Comparison of ENCODE assay signal across 22 cellular contexts in genomic region chr12:122385171-122386041, GRCh38. TPM values are rescaled to one million over a fixed set of nuclear protein-coding genes. Genes with fewer than 3 reads are reported as not detected.
DNase-seq lines count a peak whose midpoint lies in the region; ATAC-seq and TF ChIP-seq lines count a peak whose summit lies in the region.
"Had no signal": no experiment of that assay in that cellular context is flagged by ENCODE, and none has a peak within 500 bp of the region (broad histone marks: within the 10 kb centered on the region; RNA-seq: fewer than 3 reads in every experiment).

No MANE protein-coding gene starts in this region.

- no peak for ATAC-seq in HG02884 (IDR thresholded peaks at IDR 0.05; ENCODE audit: unreplicated experiment)
- no peak for ATAC-seq in stimulated activated naive CD8-positive, alpha-beta T cell treated with anti-CD3 and anti-CD28 coated beads, Interleukin-15, amount 100 ng/mL, for 72 hours
- ATAC-seq: HepG2, Right ventricle myocardium inferior had no signal

- DNase-seq in H7 (peak; percentile 41), ascending aorta (ENCODE audit: low spot score in 2 of 2) (no peak), neural crest cell (ENCODE audit: low read depth, low spot score) (no peak), SKM-1 (lab: John Stamatoyannopoulos, UW; ENCODE audit: unreplicated experiment) (no peak), NCI-H748 treated with DMSO at 0.1 percent for 48 hours (lab: John Stamatoyannopoulos, UW) (no peak)
- no peak for DNase-seq in stimulated activated naive CD8-positive, alpha-beta T cell treated with anti-CD3 and anti-CD28 coated beads, Interleukin-15, amount 100 ng/mL, for 72 hours
- DNase-seq: C1 segment of cervical spinal cord, DMS 273 treated with DMSO at 0.1 percent for 48 hours, GDM1, NCI-H1092, NCI-H146, NCI-H2081 treated with DMSO at 0.1 percent for 48 hours, NCI-H2227 treated with DMSO at 0.1 percent for 48 hours, NCI-H524, Peyer's patch had no signal

- peaks cover 20% of the 10 kb centered on the region for H3K4me1 Mint-ChIP-seq in neural crest cell
- no peaks in the 10 kb centered on the region for H3K4me1 Mint-ChIP-seq in stimulated activated naive CD8-positive, alpha-beta T cell treated with anti-CD3 and anti-CD28 coated beads, Interleukin-15, amount 100 ng/mL, for 72 hours

- no peaks in the 10 kb centered on the region for H3K9me3 ChIP-seq in ascending aorta
- H3K9me3 ChIP-seq: HAP-1, Peyer's patch had no signal

- H3K27ac Mint-ChIP-seq in neural crest cell (ENCODE audit: unreplicated experiment) = peak overlapping the region; percentile 47
- H3K27ac Mint-ChIP-seq in stimulated activated naive CD8-positive, alpha-beta T cell treated with anti-CD3 and anti-CD28 coated beads, Interleukin-15, amount 100 ng/mL, for 72 hours = no peak overlapping the region

- H3K27ac ChIP-seq in 22Rv1 (peak overlapping the region; percentile 5; the same call in 1 of the 2 replicates), ascending aorta (peak overlapping the region; percentile 9 to 63)
- H3K27ac ChIP-seq: KMS-11, Peyer's patch, SK-N-MC had no signal

- TF ChIP-seq CTCF in 22Rv1 (IDR thresholded peaks at IDR 0.05) (no peak), ascending aorta (IDR thresholded peaks at IDR 0.05) (no peak), neural crest cell (conservative IDR thresholded peaks at IDR 0.05) (no peak)

- H3K36me3 Mint-ChIP-seq in neural crest cell (ENCODE audit: low read depth) = peaks cover 2% of the 10 kb centered on the region

- no peaks in the 10 kb centered on the region for H3K9me3 Mint-ChIP-seq in neural crest cell
- H3K9me3 Mint-ChIP-seq in stimulated activated naive CD8-positive, alpha-beta T cell treated with anti-CD3 and anti-CD28 coated beads, Interleukin-15, amount 100 ng/mL, for 72 hours = no peaks in the 10 kb centered on the region

- intact Hi-C loops in ascending aorta (cut with DNase I) = no loop called here

- no peak overlapping the region for H3K4me3 Mint-ChIP-seq in neural crest cell
- no peak overlapping the region for H3K4me3 Mint-ChIP-seq in stimulated activated naive CD8-positive, alpha-beta T cell treated with anti-CD3 and anti-CD28 coated beads, Interleukin-15, amount 100 ng/mL, for 72 hours

- H3K27me3 Mint-ChIP-seq in neural crest cell (ENCODE audit: low read depth) = no peaks in the 10 kb centered on the region
- no peaks in the 10 kb centered on the region for H3K27me3 Mint-ChIP-seq in stimulated activated naive CD8-positive, alpha-beta T cell treated with anti-CD3 and anti-CD28 coated beads, Interleukin-15, amount 100 ng/mL, for 72 hours

- H3K27me3 ChIP-seq in H7 (ENCODE audit: control insufficient read depth, insufficient read depth, low read length) (no peaks in the 10 kb centered on the region), ascending aorta (no peaks in the 10 kb centered on the region)
- H3K27me3 ChIP-seq: Peyer's patch had no signal

- H3K4me3 ChIP-seq in H7 (ENCODE audit: insufficient read depth, low read depth, low read length) (no peak overlapping the region), ascending aorta (no peak overlapping the region)
- H3K4me3 ChIP-seq: HAP-1, Peyer's patch, SK-N-MC had no signal

- H3K4me1 ChIP-seq in ascending aorta = peaks cover 0 to 9% of the 10 kb centered on the region in 2 donors
- H3K4me1 ChIP-seq: Peyer's patch had no signal

- H3K36me3 ChIP-seq in H7 (replicated peaks; ENCODE audit: control insufficient read depth, insufficient read depth, low read length) (no peaks in the 10 kb centered on the region), ascending aorta (peaks cover 11 to 15% of the 10 kb centered on the region in 2 donors)

RNA-seq across cellular contexts. Expression of gene CLIP1, which starts 37.1 kb away (rescaled TPM):
- 21.7 and 24.8 TPM in 2 replicates for total RNA-seq in H7 (2014; rRNA removed; shearing (Covaris generic))
- 44.7 TPM for total RNA-seq in ascending aorta
- total RNA-seq in neural crest cell = 55.8 and 56.9 TPM in 2 replicates
